Comparison of ENCODE assay signal across 8 cellular contexts in genomic region chr17:67963145-67963572, GRCh38. TPM values are rescaled to one million over a fixed set of nuclear protein-coding genes. Genes with fewer than 3 reads are reported as not detected.
DNase-seq lines count a peak whose midpoint lies in the region; ATAC-seq and TF ChIP-seq lines count a peak whose summit lies in the region.
"Not testable (repeated sequence)": the region's sequence is repeated elsewhere in the genome, so short reads cannot be mapped to it uniquely, and the experiment has no call there.

No MANE protein-coding gene starts in this region.

- not testable (repeated sequence) for H3K27ac ChIP-seq in AG04450 (ENCODE audit: low read depth, low read length); OCI-LY7 (ENCODE audit: low read depth, low read length, poor library complexity, severe bottlenecking)

- not testable (repeated sequence) for H3K9me3 Mint-ChIP-seq in activated CD8-positive, alpha-beta T cell treated with anti-CD3 and anti-CD28 coated beads, Interleukin-2, amount 10 ng/mL, durations not matched to agents 7 days and 5 days (ENCODE audit: insufficient read depth)

- not testable (repeated sequence) for H3K9me2 ChIP-seq in OCI-LY7 (ENCODE audit: insufficient read depth, low read length)

- TF ChIP-seq CTCF in AG04450 (IDR thresholded peaks at IDR 0.05; ENCODE audit: low read depth, low read length) (peak; percentile 62), OCI-LY7 (conservative IDR thresholded peaks at IDR 0.05; ENCODE audit: low read length) (peak; percentile 76), choroid plexus epithelial cell (conservative IDR thresholded peaks at IDR 0.05; ENCODE audit: low read depth, low read length) (peak; percentile 58)

- not testable (repeated sequence) for H2AFZ ChIP-seq in OCI-LY7 (ENCODE audit: low read length)

- not testable (repeated sequence) for H3K4me1 Mint-ChIP-seq in activated CD8-positive, alpha-beta T cell treated with anti-CD3 and anti-CD28 coated beads, Interleukin-2, amount 10 ng/mL, durations not matched to agents 7 days and 5 days (ENCODE audit: low read depth)

- not testable (repeated sequence) for H3K4me3 ChIP-seq in AG04450 (ENCODE audit: low read depth, low read length); OCI-LY7 (ENCODE audit: low read depth, low read length, poor library complexity, severe bottlenecking); choroid plexus epithelial cell (ENCODE audit: low read depth, low read length)

- not testable (repeated sequence) for H4K20me1 ChIP-seq in OCI-LY7 (ENCODE audit: insufficient read depth, low read length)

- not testable (repeated sequence) for H3K4me3 Mint-ChIP-seq in activated CD8-positive, alpha-beta T cell treated with anti-CD3 and anti-CD28 coated beads, Interleukin-2, amount 10 ng/mL, durations not matched to agents 7 days and 5 days

- DNase-seq in AG04450 (ENCODE audit: low read depth, low spot score) (peak; percentile 32), LoVo (ENCODE audit: low spot score) (peak; percentile 74), OCI-LY7 (ENCODE audit: low spot score) (peak; percentile 77), choroid plexus epithelial cell (ENCODE audit: low read depth) (peak; percentile 82), kidney tubule cell (ENCODE audit: low spot score) (peak; percentile 66)
- peak; percentile 87 for DNase-seq in activated CD8-positive, alpha-beta T cell treated with anti-CD3 and anti-CD28 coated beads, Interleukin-2, amount 10 ng/mL, durations not matched to agents 7 days and 5 days
- DNase-seq in stimulated activated CD4-positive, alpha-beta T cell treated with anti-CD3 and anti-CD28 coated beads, Interleukin-1b, Interleukin-23, amount 100 ng/mL, for 1 hour (ENCODE audit: low read depth in 2 of 2): peak; percentile 43 to 47

- intact Hi-C loops in OCI-LY7 (cut with micrococcal nuclease; ENCODE audit: unreplicated experiment): not testable (repeated sequence)

- H3K9me3 ChIP-seq in AG04450 (ENCODE audit: control insufficient read depth, insufficient read depth, low read length); OCI-LY7 (ENCODE audit: low read length): not testable (repeated sequence)

- peak overlapping the region; percentile 54 for H3K27ac Mint-ChIP-seq in activated CD8-positive, alpha-beta T cell treated with anti-CD3 and anti-CD28 coated beads, Interleukin-2, amount 10 ng/mL, durations not matched to agents 7 days and 5 days

- peaks cover 38% of the 10 kb centered on the region for H3K36me3 Mint-ChIP-seq in activated CD8-positive, alpha-beta T cell treated with anti-CD3 and anti-CD28 coated beads, Interleukin-2, amount 10 ng/mL, durations not matched to agents 7 days and 5 days (ENCODE audit: low read depth)

- POLR2A ChIA-PET in AG04450 (lab: Yijun Ruan, JAX); activated CD8-positive, alpha-beta T cell treated with anti-CD3 and anti-CD28 coated beads, Interleukin-2, amount 10 ng/mL, durations not matched to agents 7 days and 5 days (lab: Charles Lee): not testable (repeated sequence)
- POLR2A ChIA-PET in OCI-LY7 (lab: Charles Lee): interaction anchor here (0.5 kb wide), 1 partner anchor 1923 kb away, joined by 3 read pairs; no protein-coding TSS in a partner anchor

- CTCF ChIA-PET in AG04450 (lab: Charles Lee): interaction anchor here (0.6 to 1.3 kb wide), 9 partner anchors 9 to 478 kb away, joined by 3 to 6 read pairs (median 3); no protein-coding TSS in a partner anchor
- CTCF ChIA-PET in OCI-LY7 (lab: Charles Lee; ENCODE audit: unreplicated experiment): not testable (repeated sequence)
- CTCF ChIA-PET in activated CD8-positive, alpha-beta T cell treated with anti-CD3 and anti-CD28 coated beads, Interleukin-2, amount 10 ng/mL, durations not matched to agents 7 days and 5 days (lab: Charles Lee): interaction anchor here (0.6 to 2.6 kb wide), 8 partner anchors 17 to 501 kb away, joined by 3 to 9 read pairs (median 4); no protein-coding TSS in a partner anchor

- H3K27me3 Mint-ChIP-seq in activated CD8-positive, alpha-beta T cell treated with anti-CD3 and anti-CD28 coated beads, Interleukin-2, amount 10 ng/mL, durations not matched to agents 7 days and 5 days (ENCODE audit: low read depth): not testable (repeated sequence)

- H3K79me2 ChIP-seq in OCI-LY7 (ENCODE audit: insufficient read depth, low read depth, low read length): not testable (repeated sequence)

- not testable (repeated sequence) for H3K4me2 ChIP-seq in OCI-LY7 (ENCODE audit: low read length)

- H3K27me3 ChIP-seq in AG04450 (ENCODE audit: control insufficient read depth, insufficient read depth, low read length): not testable (repeated sequence)

- H3K36me3 ChIP-seq in OCI-LY7 (ENCODE audit: insufficient read depth, low read length): peaks cover 85% of the 10 kb centered on the region

- H3K4me1 ChIP-seq in OCI-LY7 (ENCODE audit: insufficient read depth, low read length, poor library complexity, severe bottlenecking): not testable (repeated sequence)

- not testable (repeated sequence) for BruUV-seq in OCI-LY7 (replicated peaks; lab: Mats Ljungman, UMichigan)

- peak; percentile 67 for ATAC-seq in GM18868 (IDR thresholded peaks at IDR 0.05; ENCODE audit: unreplicated experiment)
- ATAC-seq in activated CD8-positive, alpha-beta T cell treated with anti-CD3 and anti-CD28 coated beads, Interleukin-2, amount 10 ng/mL, durations not matched to agents 7 days and 5 days: peak; percentile 88

RNA-seq across cellular contexts. Expression of gene C17orf58, which starts 33.1 kb away (rescaled TPM):
- polyA plus RNA-seq in AG04450 (2011; rRNA removed): 11.3 and 14.4 TPM in 2 replicates
- 6.8 and 7.6 TPM in 2 replicates for polyA minus RNA-seq in AG04450 (2011; rRNA and poly(A)+ RNA removed)
- total RNA-seq in OCI-LY7 (2014; rRNA removed; shearing (Covaris generic)): 17.8 and 19.4 TPM in 2 replicates
- 24.0 and 27.7 TPM in 2 replicates for total RNA-seq in OCI-LY7 (2022)
- 1 to 10 TPM; 5.5 to 5.8 TPM for total RNA-seq in activated CD8-positive, alpha-beta T cell treated with anti-CD3 and anti-CD28 coated beads, Interleukin-2, amount 10 ng/mL, durations not matched to agents 7 days and 5 days

Comparison
In these comparisons a context has a peak if more than half of its experiments do, and no peak if none do; other contexts are left out.
1. DNase-seq: peak in every context shown above with its lines; median percentile 87 in activated CD8-positive, alpha-beta T cell treated with anti-CD3 and anti-CD28 coated beads, Interleukin-2, amount 10 ng/mL, durations not matched to agents 7 days and 5 days; 82 in choroid plexus epithelial cell; 77 in OCI-LY7; 74 in LoVo; 66 in kidney tubule cell; 45 in stimulated activated CD4-positive, alpha-beta T cell treated with anti-CD3 and anti-CD28 coated beads, Interleukin-1b, Interleukin-23, amount 100 ng/mL, for 1 hour; 32 in AG04450.